ENCODE assay signal across 2 cellular contexts in the genomic region with DNA sequence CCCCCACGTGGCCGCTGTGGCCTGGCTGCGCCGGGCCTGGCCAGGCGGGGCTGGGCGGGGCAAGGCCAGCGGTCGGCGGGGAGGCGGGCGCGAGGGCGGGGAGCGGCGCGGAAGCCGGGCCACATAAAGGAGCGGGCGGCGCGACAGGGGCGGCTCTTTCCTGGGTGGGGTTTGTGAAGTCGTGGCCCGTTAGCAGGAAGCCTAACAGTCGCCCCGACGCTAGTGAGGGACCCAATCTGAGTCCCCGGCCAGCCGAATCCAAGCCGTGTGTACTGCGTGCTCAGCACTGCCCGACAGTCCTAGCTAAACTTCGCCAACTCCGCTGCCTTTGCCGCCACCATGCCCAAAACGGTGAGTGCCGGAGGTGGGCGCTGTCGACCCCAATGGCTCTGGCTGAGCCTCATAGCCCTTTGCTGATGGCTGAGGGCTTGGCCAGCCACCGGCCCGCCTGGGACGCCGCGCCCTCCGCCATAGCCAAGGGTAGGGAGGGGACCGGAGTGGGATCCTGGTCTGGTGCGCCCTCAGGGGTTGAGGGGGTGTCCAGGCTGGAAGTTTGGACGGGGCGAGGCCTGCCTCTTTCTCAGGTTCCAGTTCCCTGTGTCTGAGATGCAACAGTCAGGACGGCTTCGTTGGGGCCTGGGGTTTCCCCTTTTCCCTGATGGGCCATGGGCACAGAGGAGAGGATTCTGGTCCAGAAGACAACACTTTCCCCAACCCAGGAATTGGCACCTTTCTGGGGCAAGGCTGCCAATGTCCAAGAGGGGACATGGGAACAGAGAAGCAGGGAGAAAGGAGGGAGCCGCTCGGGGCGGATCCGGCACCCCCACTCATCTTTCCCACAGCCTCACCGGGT.
TF ChIP-seq lines count a peak whose summit lies in the region.

TSS of gene MSN (plus strand) at position 152 of the 853 bp plus-strand sequence. CDS start at position 340, 188 bp downstream.

TF ChIP-seq in IMR-90, 13 proteins besides CTCF, POLR2A, EP300 and RAD21:
- TF ChIP-seq ELK1 (IDR thresholded peaks at IDR 0.05; ENCODE audit: borderline replicate concordance, low read depth, low read length) (no peak), MAZ (IDR thresholded peaks at IDR 0.05; ENCODE audit: borderline replicate concordance, low read depth, low read length) (no peak), BHLHE40 (IDR thresholded peaks at IDR 0.05; ENCODE audit: low read depth, low read length) (no peak), MAFK (IDR thresholded peaks at IDR 0.05; ENCODE audit: low read depth, low read length) (no peak), SMC3 (IDR thresholded peaks at IDR 0.05; ENCODE audit: low read depth, low read length) (0 out of 2 replicates have a peak, but pooled peaks have one; percentile 1), CHD1 (IDR thresholded peaks at IDR 0.05; ENCODE audit: low read depth, low read length) (no peak), MXI1 (IDR thresholded peaks at IDR 0.05; ENCODE audit: borderline replicate concordance, low read depth, low read length) (peak; percentile 59; the same call in 1 of the 2 replicates)
- TF ChIP-seq, protein P1, sequence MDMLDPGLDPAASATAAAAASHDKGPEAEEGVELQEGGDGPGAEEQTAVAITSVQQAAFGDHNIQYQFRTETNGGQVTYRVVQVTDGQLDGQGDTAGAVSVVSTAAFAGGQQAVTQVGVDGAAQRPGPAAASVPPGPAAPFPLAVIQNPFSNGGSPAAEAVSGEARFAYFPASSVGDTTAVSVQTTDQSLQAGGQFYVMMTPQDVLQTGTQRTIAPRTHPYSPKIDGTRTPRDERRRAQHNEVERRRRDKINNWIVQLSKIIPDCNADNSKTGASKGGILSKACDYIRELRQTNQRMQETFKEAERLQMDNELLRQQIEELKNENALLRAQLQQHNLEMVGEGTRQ (IDR thresholded peaks at IDR 0.05; ENCODE audit: low read depth, low read length), result peak; percentile 60; the same call in 1 of the 2 replicates

TF ChIP-seq in GM12878, 131 proteins besides CTCF, POLR2A, EP300 and RAD21:
- TF ChIP-seq, protein P2, sequence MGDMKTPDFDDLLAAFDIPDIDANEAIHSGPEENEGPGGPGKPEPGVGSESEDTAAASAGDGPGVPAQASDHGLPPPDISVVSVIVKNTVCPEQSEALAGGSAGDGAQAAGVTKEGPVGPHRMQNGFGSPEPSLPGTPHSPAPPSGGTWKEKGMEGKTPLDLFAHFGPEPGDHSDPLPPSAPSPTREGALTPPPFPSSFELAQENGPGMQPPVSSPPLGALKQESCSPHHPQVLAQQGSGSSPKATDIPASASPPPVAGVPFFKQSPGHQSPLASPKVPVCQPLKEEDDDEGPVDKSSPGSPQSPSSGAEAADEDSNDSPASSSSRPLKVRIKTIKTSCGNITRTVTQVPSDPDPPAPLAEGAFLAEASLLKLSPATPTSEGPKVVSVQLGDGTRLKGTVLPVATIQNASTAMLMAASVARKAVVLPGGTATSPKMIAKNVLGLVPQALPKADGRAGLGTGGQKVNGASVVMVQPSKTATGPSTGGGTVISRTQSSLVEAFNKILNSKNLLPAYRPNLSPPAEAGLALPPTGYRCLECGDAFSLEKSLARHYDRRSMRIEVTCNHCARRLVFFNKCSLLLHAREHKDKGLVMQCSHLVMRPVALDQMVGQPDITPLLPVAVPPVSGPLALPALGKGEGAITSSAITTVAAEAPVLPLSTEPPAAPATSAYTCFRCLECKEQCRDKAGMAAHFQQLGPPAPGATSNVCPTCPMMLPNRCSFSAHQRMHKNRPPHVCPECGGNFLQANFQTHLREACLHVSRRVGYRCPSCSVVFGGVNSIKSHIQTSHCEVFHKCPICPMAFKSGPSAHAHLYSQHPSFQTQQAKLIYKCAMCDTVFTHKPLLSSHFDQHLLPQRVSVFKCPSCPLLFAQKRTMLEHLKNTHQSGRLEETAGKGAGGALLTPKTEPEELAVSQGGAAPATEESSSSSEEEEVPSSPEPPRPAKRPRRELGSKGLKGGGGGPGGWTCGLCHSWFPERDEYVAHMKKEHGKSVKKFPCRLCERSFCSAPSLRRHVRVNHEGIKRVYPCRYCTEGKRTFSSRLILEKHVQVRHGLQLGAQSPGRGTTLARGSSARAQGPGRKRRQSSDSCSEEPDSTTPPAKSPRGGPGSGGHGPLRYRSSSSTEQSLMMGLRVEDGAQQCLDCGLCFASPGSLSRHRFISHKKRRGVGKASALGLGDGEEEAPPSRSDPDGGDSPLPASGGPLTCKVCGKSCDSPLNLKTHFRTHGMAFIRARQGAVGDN (IDR thresholded peaks at IDR 0.05), result peak; percentile 44; the same call in 1 of the 2 replicates
- TF ChIP-seq POLR2AphosphoS5 (IDR thresholded peaks at IDR 0.05; ENCODE audit: low read length) (peak; percentile 81), CBFB (IDR thresholded peaks at IDR 0.05; ENCODE audit: low read depth) (no peak), BACH1 (IDR thresholded peaks at IDR 0.05; ENCODE audit: borderline replicate concordance) (0 out of 2 replicates have a peak, but pooled peaks have one; percentile 34), SMAD1 (IDR thresholded peaks at IDR 0.05; ENCODE audit: low read depth, partially characterized antibody) (no peak), SRF (IDR thresholded peaks at IDR 0.05; ENCODE audit: low read depth in 2 of 2, low read length in 2 of 2) (peak in 1 of 2 experiments; percentile 69; a peak in 1 of 4 replicates), YY1 (IDR thresholded peaks at IDR 0.05; ENCODE audit: low read depth, low read length) (peak; percentile 46), POU2F2 (IDR thresholded peaks at IDR 0.05; ENCODE audit: borderline replicate concordance, low read depth, low read length) (peak; percentile 49; the same call in 1 of the 3 replicates), HSF1 (IDR thresholded peaks at IDR 0.05; ENCODE audit: low read depth, low read length) (no peak), PML (IDR thresholded peaks at IDR 0.05; ENCODE audit: low read length) (0 out of 2 replicates have a peak, but pooled peaks have one; percentile 44), SIN3A (IDR thresholded peaks at IDR 0.05; ENCODE audit: low read depth, low read length) (0 out of 2 replicates have a peak, but pooled peaks have one; percentile 47), MTA3 (IDR thresholded peaks at IDR 0.05; ENCODE audit: borderline replicate concordance, low read length) (no peak; the same call in 1 of the 2 replicates), STAT3 (IDR thresholded peaks at IDR 0.05; ENCODE audit: low read depth, low read length) (no peak), TCF12 (IDR thresholded peaks at IDR 0.05; ENCODE audit: low read depth, low read length) (no peak)
- TF ChIP-seq, protein P3, sequence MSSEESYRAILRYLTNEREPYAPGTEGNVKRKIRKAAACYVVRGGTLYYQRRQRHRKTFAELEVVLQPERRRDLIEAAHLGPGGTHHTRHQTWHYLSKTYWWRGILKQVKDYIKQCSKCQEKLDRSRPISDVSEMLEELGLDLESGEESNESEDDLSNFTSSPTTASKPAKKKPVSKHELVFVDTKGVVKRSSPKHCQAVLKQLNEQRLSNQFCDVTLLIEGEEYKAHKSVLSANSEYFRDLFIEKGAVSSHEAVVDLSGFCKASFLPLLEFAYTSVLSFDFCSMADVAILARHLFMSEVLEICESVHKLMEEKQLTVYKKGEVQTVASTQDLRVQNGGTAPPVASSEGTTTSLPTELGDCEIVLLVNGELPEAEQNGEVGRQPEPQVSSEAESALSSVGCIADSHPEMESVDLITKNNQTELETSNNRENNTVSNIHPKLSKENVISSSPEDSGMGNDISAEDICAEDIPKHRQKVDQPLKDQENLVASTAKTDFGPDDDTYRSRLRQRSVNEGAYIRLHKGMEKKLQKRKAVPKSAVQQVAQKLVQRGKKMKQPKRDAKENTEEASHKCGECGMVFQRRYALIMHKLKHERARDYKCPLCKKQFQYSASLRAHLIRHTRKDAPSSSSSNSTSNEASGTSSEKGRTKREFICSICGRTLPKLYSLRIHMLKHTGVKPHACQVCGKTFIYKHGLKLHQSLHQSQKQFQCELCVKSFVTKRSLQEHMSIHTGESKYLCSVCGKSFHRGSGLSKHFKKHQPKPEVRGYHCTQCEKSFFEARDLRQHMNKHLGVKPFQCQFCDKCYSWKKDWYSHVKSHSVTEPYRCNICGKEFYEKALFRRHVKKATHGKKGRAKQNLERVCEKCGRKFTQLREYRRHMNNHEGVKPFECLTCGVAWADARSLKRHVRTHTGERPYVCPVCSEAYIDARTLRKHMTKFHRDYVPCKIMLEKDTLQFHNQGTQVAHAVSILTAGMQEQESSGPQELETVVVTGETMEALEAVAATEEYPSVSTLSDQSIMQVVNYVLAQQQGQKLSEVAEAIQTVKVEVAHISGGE (CRISPR knock-in tag; IDR thresholded peaks at IDR 0.05), result no peak
TF ChIP-seq in GM12878: peak in this region for 8.
